ENCODE assay signal across 19 cellular contexts in the genomic region with DNA sequence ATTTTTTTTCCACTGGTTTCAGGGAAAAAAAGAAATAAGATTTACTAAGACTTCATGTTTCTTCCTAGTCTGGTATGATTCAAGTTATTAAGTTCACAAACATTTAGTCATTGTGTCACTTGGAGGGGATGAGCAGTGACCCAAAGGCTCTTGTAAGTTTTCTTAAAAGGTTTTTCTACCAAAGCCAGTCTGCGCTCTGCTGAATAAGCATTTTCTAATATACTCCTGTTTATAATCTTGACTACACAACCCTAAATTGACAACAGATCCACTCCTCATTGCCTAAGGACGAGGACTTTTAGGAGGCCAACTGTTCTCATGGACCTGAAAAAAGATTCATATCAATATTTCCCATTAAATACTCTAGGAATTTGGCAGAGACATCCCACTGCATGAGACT.
A peak's percentile ranks its signal among the peaks of the same experiment; 100 is the strongest.
DNase-seq lines count a peak whose midpoint lies in the region; ATAC-seq, FAIRE-seq and TF ChIP-seq lines count a peak whose summit lies in the region.
"Had no signal": no experiment of that assay in that cellular context is flagged by ENCODE, and none has a peak within 500 bp of the region (broad histone marks: within the 10 kb centered on the region; RNA-seq: fewer than 3 reads in every experiment).

No MANE protein-coding gene starts in this region.

- ATAC-seq in A549 (no peak), GM23338 (no peak), K562 (no peak)
- no peak for ATAC-seq in activated CD4-positive, alpha-beta T cell treated with anti-CD3 and anti-CD28 coated beads for 36 hours
- ATAC-seq: GM12878, HCT116 had no signal

- TF ChIP-seq RAD21 in A549 (conservative IDR thresholded peaks at IDR 0.05 in 1 of 2, IDR thresholded peaks at IDR 0.05 in 1 of 2) (no peak), K562 (CRISPR knock-in tag; conservative IDR thresholded peaks at IDR 0.05 in 1 of 2, IDR thresholded peaks at IDR 0.05 in 1 of 2) (no peak)

- H3K36me3 Mint-ChIP-seq in GM23338 (ENCODE audit: low read depth), result 0 out of 3 replicates have a peak, but pooled peaks cover 3% of the 10 kb centered on the region
- no peaks in the 10 kb centered on the region for H3K36me3 Mint-ChIP-seq in activated CD4-positive, alpha-beta T cell treated with anti-CD3 and anti-CD28 coated beads for 36 hours (ENCODE audit: low read depth)
- H3K36me3 Mint-ChIP-seq: CD4-positive, alpha-beta memory T cell had no signal

- no peaks in the 10 kb centered on the region for H3F3A ChIP-seq in GM23338 (replicated peaks; ENCODE audit: low read depth)

- no peaks in the 10 kb centered on the region for H3K9me2 ChIP-seq in GM23338 (ENCODE audit: insufficient read depth)

- H3K9me1 ChIP-seq in K562 (ENCODE audit: control insufficient read depth, insufficient read depth, low read length), result no peaks in the 10 kb centered on the region

- H3K4me2 ChIP-seq in A549, result no peak overlapping the region
- no peak overlapping the region for H3K4me2 ChIP-seq in GM23338
- no peak overlapping the region for H3K4me2 ChIP-seq in K562 (ENCODE audit: insufficient read depth, low read length)

- H3K4me3 ChIP-seq in A549 (no peak overlapping the region), GM23338 (no peak overlapping the region), K562 (no peak overlapping the region), esophagus muscularis mucosa (no peak overlapping the region)
- H3K4me3 ChIP-seq: GM12878, GM23248 had no signal

- POLR2A ChIA-PET in A549 (lab: Yijun Ruan, JAX), result no interaction called here
- POLR2A ChIA-PET in K562 (lab: Yijun Ruan, JAX), result no interaction called here
- POLR2A ChIA-PET in activated CD4-positive, alpha-beta T cell treated with anti-CD3 and anti-CD28 coated beads for 36 hours (lab: Charles Lee), result no interaction called here

- TF ChIP-seq CTCF in A549 (IDR thresholded peaks at IDR 0.05) (no peak), GM23338 (conservative IDR thresholded peaks at IDR 0.05; ENCODE audit: low read depth in 2 of 2) (no peak), K562 (IDR thresholded peaks at IDR 0.05 in 2 of 3, conservative IDR thresholded peaks at IDR 0.05 in 1 of 3; ENCODE audit: insufficient read depth in 2 of 3, low read depth in 1 of 3, low read length in 3 of 3) (no peak), esophagus muscularis mucosa (IDR thresholded peaks at IDR 0.05) (no peak)

- no peak for TF ChIP-seq EP300 in A549 (IDR thresholded peaks at IDR 0.05)
- TF ChIP-seq EP300 in K562 (IDR thresholded peaks at IDR 0.05; ENCODE audit: low read length), result no peak
- no peak for TF ChIP-seq EP300 in esophagus muscularis mucosa (IDR thresholded peaks at IDR 0.05)

- H3K9ac ChIP-seq in K562 (ENCODE audit: insufficient read depth in 1 of 2, low read depth in 2 of 2, low read length in 2 of 2), result no peak overlapping the region
- H3K9ac ChIP-seq: GM23248 had no signal

- DNase-seq in A549 (ENCODE audit: low read depth in 1 of 2, low spot score in 1 of 2) (no peak), GM23338 (ENCODE audit: low spot score) (no peak), K562 (ENCODE audit: extremely low read depth in 1 of 4, low spot score in 3 of 4) (no peak), fibroblast of gingiva (ENCODE audit: low read depth) (peak; percentile 16), esophagus muscularis mucosa (ENCODE audit: extremely low spot score) (no peak)
- DNase-seq in activated CD4-positive, alpha-beta T cell treated with anti-CD3 and anti-CD28 coated beads for 36 hours, result no peak
- DNase-seq in stimulated activated naive CD4-positive, alpha-beta T cell treated with Interleukin-2 at 50 U/mL for 16 hours (lab: John Stamatoyannopoulos, UW), result no peak
- DNase-seq: 8988T; C1 segment of cervical spinal cord; Calu3; CD4-positive, alpha-beta memory T cell; COR-L47; DMS53; DMS79 treated with DMSO at 0.1 percent for 48 hours; GM23248; H9 had no signal

- 55% methylated on average over 2 of the region's 2 CpGs for WGBS in A549 (ENCODE audit: missing lambda C conversion rate)
- whole genome bisulfite sequencing in K562 (ENCODE audit: insufficient coverage, low coverage, missing lambda C conversion rate), result 2% methylated on average over 2 of the region's 2 CpGs
- 95% methylated on average over 2 of the region's 2 CpGs for WGBS in esophagus muscularis mucosa

- H3K4me3 Mint-ChIP-seq in GM23338, result no peak overlapping the region
- no peak overlapping the region for H3K4me3 Mint-ChIP-seq in activated CD4-positive, alpha-beta T cell treated with anti-CD3 and anti-CD28 coated beads for 36 hours
- H3K4me3 Mint-ChIP-seq: CD4-positive, alpha-beta memory T cell; H9 had no signal

- CTCF ChIA-PET in A549 (lab: Yijun Ruan, JAX), result no interaction called here
- CTCF ChIA-PET in K562 (lab: Yijun Ruan, JAX; ENCODE audit: low intra/inter-chr PET ratio), result no interaction called here
- CTCF ChIA-PET in activated CD4-positive, alpha-beta T cell treated with anti-CD3 and anti-CD28 coated beads for 36 hours (lab: Charles Lee), result no interaction called here

- peaks cover 3% of the 10 kb centered on the region for H3K27me3 Mint-ChIP-seq in GM23338 (ENCODE audit: insufficient read depth, low read depth, poor library complexity)
- peaks cover 3% of the 10 kb centered on the region for H3K27me3 Mint-ChIP-seq in activated CD4-positive, alpha-beta T cell treated with anti-CD3 and anti-CD28 coated beads for 36 hours
- H3K27me3 Mint-ChIP-seq: CD4-positive, alpha-beta memory T cell had no signal

- no peaks in the 10 kb centered on the region for H3K4me1 ChIP-seq in A549
- H3K4me1 ChIP-seq in GM23338 (ENCODE audit: insufficient read depth), result no peaks in the 10 kb centered on the region
- no peaks in the 10 kb centered on the region for H3K4me1 ChIP-seq in K562 (replicated peaks in 1 of 2; ENCODE audit: control insufficient read depth in 2 of 2, insufficient read depth in 2 of 2, low read length in 2 of 2)
- H3K4me1 ChIP-seq in esophagus muscularis mucosa, result peaks cover 0 to 21% (median 12%) of the 10 kb centered on the region in 4 donors

- BruUV-seq in K562 (replicated peaks; lab: Mats Ljungman, UMichigan), result no TSS peak

- H3K9me3 ChIP-seq in A549 (no peaks in the 10 kb centered on the region), K562 (replicated peaks; ENCODE audit: control insufficient read depth, insufficient read depth, low read depth, low read length) (no peaks in the 10 kb centered on the region), esophagus muscularis mucosa (no peaks in the 10 kb centered on the region)

- in situ Hi-C loops in K562 (cut with MboI), result no loop called here

- H3K27ac Mint-ChIP-seq in GM23338, result no peak overlapping the region
- H3K27ac Mint-ChIP-seq in activated CD4-positive, alpha-beta T cell treated with anti-CD3 and anti-CD28 coated beads for 36 hours, result no peak overlapping the region
- H3K27ac Mint-ChIP-seq: CD4-positive, alpha-beta memory T cell; H9 had no signal

- TF ChIP-seq POLR2A in A549 (IDR thresholded peaks at IDR 0.05; ENCODE audit: low read length), result no peak
- TF ChIP-seq POLR2A in K562 (conservative IDR thresholded peaks at IDR 0.05), result no peak
- no peak for TF ChIP-seq POLR2A in esophagus muscularis mucosa (IDR thresholded peaks at IDR 0.05; ENCODE audit: low read depth)

- FAIRE-seq in A549 (lab: Jason Lieb, UNC), result no peak
- FAIRE-seq in K562 (lab: Jason Lieb, UNC), result no peak
- FAIRE-seq: GM12878, GM19239 had no signal

- intact Hi-C loops in K562 (cut with micrococcal nuclease) (no loop called here), esophagus muscularis mucosa (cut with DNase I) (no loop called here)
- intact Hi-C loops in activated CD4-positive, alpha-beta T cell treated with anti-CD3 and anti-CD28 coated beads for 36 hours (cut with DNase I, micrococcal nuclease), result no loop called here

- H3K4me1 Mint-ChIP-seq in GM23338, result peaks cover 26% of the 10 kb centered on the region; the same call in 2 of the 3 replicates
- no peaks in the 10 kb centered on the region for H3K4me1 Mint-ChIP-seq in activated CD4-positive, alpha-beta T cell treated with anti-CD3 and anti-CD28 coated beads for 36 hours
- H3K4me1 Mint-ChIP-seq: CD4-positive, alpha-beta memory T cell had no signal

- no peaks in the 10 kb centered on the region; the same call in 2 of the 3 replicates for H3K9me3 Mint-ChIP-seq in GM23338
- H3K9me3 Mint-ChIP-seq in activated CD4-positive, alpha-beta T cell treated with anti-CD3 and anti-CD28 coated beads for 36 hours (ENCODE audit: low read depth), result no peaks in the 10 kb centered on the region

- H3K27ac ChIP-seq in A549 (no peak overlapping the region), GM23338 (ENCODE audit: low read depth) (no peak overlapping the region), K562 (ENCODE audit: extremely low read depth, low read depth, low read length) (no peak overlapping the region), esophagus muscularis mucosa (replicated peaks in 1 of 4) (no peak overlapping the region)
- H3K27ac ChIP-seq: GM23248 had no signal

- H2AFZ ChIP-seq in GM23338 (0 out of 2 replicates have a peak overlapping the region, but pooled peaks have one; percentile 30), K562 (ENCODE audit: low read depth, low read length) (no peak overlapping the region)
- H2AFZ ChIP-seq: GM23248 had no signal

- H3K79me2 ChIP-seq in GM23338 (replicated peaks; ENCODE audit: insufficient read depth) (no peaks in the 10 kb centered on the region), K562 (ENCODE audit: control insufficient read depth, insufficient read depth, low read length) (no peaks in the 10 kb centered on the region)

- H3K27me3 ChIP-seq in GM23338 (ENCODE audit: insufficient read depth), result no peaks in the 10 kb centered on the region
- H3K27me3 ChIP-seq in K562 (ENCODE audit: control insufficient read depth in 2 of 2, insufficient read depth in 2 of 2, low read length in 2 of 2), result no peaks in the 10 kb centered on the region
- no peaks in the 10 kb centered on the region for H3K27me3 ChIP-seq in esophagus muscularis mucosa

- H3K36me3 ChIP-seq in GM23338 (ENCODE audit: insufficient read depth) (no peaks in the 10 kb centered on the region), K562 (ENCODE audit: control insufficient read depth, insufficient read depth, low read length) (no peaks in the 10 kb centered on the region), esophagus muscularis mucosa (no peaks in the 10 kb centered on the region)

- H4K20me1 ChIP-seq in GM23338 (replicated peaks; ENCODE audit: insufficient read depth), result no peaks in the 10 kb centered on the region
- no peaks in the 10 kb centered on the region for H4K20me1 ChIP-seq in K562 (replicated peaks; ENCODE audit: control insufficient read depth, insufficient read depth, low read length)

TF ChIP-seq in A549, 52 proteins besides CTCF, POLR2A, EP300 and RAD21:
- TF ChIP-seq ESRRA (IDR thresholded peaks at IDR 0.05; ENCODE audit: borderline replicate concordance, low read length), result no peak
- TF ChIP-seq MAFK (IDR thresholded peaks at IDR 0.05; ENCODE audit: partially characterized antibody), result peak; percentile 45

TF ChIP-seq in GM23338, 12 proteins besides CTCF, POLR2A, EP300 and RAD21 (continues in another document):
- TF ChIP-seq JUNB (IDR thresholded peaks at IDR 0.05; ENCODE audit: unreplicated experiment), result no peak

TF ChIP-seq in K562, 482 proteins besides CTCF, POLR2A, EP300 and RAD21 (continues in another document):
- TF ChIP-seq ZNF316 (IDR thresholded peaks at IDR 0.05), result 0 out of 2 replicates have a peak, but pooled peaks have one; percentile 30
- TF ChIP-seq MAFG (tag; conservative IDR thresholded peaks at IDR 0.05), result peak; percentile 43
- no peak for TF ChIP-seq SP2 (IDR thresholded peaks at IDR 0.05; ENCODE audit: extremely low read depth, low read depth, low read length, poor library complexity, severe bottlenecking)

Comparison
In these comparisons a context has a peak if more than half of its experiments do, and no peak if none do; other contexts are left out.
1. Of the 35 proteins assayed by ChIP-seq in both K562 and A549: peak only in K562: none; only in A549: MAFK; in both: none; in neither: 34.